1 cellular context compared by ENCODE assay signal in the genomic region with DNA sequence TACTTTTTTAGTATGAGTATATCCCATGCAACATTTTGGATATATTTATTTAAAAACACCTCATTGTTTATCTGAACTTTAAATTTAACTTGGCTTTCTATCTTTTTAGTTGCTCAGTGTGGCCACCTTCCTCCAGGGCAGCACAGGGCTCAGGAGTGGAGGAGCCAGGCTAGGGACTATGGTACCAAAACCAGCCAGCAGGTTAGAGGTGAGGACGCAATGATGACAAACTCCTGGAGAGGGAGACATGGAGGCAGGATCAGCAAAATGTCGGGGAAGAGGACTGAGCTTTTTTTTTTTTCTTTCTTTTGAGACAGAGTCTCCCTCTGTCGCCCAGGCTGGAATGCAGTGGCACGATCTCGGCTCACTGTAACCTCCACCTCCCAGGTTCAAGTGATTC.
TF ChIP-seq lines count a peak whose summit lies in the region.

No MANE protein-coding gene starts in this region.

TF ChIP-seq in H1, 55 proteins besides CTCF, POLR2A, EP300 and RAD21 (continued from another document):
- TF ChIP-seq, protein P1, sequence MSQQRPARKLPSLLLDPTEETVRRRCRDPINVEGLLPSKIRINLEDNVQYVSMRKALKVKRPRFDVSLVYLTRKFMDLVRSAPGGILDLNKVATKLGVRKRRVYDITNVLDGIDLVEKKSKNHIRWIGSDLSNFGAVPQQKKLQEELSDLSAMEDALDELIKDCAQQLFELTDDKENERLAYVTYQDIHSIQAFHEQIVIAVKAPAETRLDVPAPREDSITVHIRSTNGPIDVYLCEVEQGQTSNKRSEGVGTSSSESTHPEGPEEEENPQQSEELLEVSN (IDR thresholded peaks at IDR 0.05), result no peak
- TF ChIP-seq SRF (IDR thresholded peaks at IDR 0.05; ENCODE audit: low read depth, low read length) (no peak), GTF2F1 (IDR thresholded peaks at IDR 0.05; ENCODE audit: borderline replicate concordance, low read depth, low read length) (no peak), CBX5 (IDR thresholded peaks at IDR 0.05; ENCODE audit: low read depth, low read length) (no peak), BCL11A (IDR thresholded peaks at IDR 0.05; ENCODE audit: low read depth in 2 of 2, low read length in 2 of 2) (no peak), PHF8 (conservative IDR thresholded peaks at IDR 0.05; ENCODE audit: low read depth, low read length) (no peak)
- TF ChIP-seq, protein P2, sequence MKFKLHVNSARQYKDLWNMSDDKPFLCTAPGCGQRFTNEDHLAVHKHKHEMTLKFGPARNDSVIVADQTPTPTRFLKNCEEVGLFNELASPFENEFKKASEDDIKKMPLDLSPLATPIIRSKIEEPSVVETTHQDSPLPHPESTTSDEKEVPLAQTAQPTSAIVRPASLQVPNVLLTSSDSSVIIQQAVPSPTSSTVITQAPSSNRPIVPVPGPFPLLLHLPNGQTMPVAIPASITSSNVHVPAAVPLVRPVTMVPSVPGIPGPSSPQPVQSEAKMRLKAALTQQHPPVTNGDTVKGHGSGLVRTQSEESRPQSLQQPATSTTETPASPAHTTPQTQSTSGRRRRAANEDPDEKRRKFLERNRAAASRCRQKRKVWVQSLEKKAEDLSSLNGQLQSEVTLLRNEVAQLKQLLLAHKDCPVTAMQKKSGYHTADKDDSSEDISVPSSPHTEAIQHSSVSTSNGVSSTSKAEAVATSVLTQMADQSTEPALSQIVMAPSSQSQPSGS (IDR thresholded peaks at IDR 0.05; ENCODE audit: low read length), result no peak
- TF ChIP-seq, protein P3, sequence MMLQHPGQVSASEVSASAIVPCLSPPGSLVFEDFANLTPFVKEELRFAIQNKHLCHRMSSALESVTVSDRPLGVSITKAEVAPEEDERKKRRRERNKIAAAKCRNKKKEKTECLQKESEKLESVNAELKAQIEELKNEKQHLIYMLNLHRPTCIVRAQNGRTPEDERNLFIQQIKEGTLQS (IDR thresholded peaks at IDR 0.05; ENCODE audit: insufficient read depth, low read depth, low read length), result no peak
